15 cellular contexts compared by ENCODE assay signal in genomic region chr3:128296469-128297251, GRCh38.
DNase-seq lines count a peak whose midpoint lies in the region; ATAC-seq, FAIRE-seq and TF ChIP-seq lines count a peak whose summit lies in the region.
"Had no signal": no experiment of that assay in that cellular context is flagged by ENCODE, and none has a peak within 500 bp of the region (broad histone marks: within the 10 kb centered on the region; RNA-seq: fewer than 3 reads in every experiment).

No MANE protein-coding gene starts in this region.

- peaks cover 13% of the 10 kb centered on the region for H3K36me3 Mint-ChIP-seq in activated naive CD8-positive, alpha-beta T cell
- H3K36me3 Mint-ChIP-seq in activated naive CD8-positive, alpha-beta T cell treated with anti-CD3 and anti-CD28 coated beads, Interleukin-2, amount 50 U/mL, for 24 hours (ENCODE audit: low read depth) = peaks cover 14% of the 10 kb centered on the region
- peaks cover 10% of the 10 kb centered on the region for H3K36me3 Mint-ChIP-seq in activated CD8-positive, alpha-beta T cell treated with anti-CD3 and anti-CD28 coated beads for 36 hours (ENCODE audit: low read depth)

- peaks cover 67% of the 10 kb centered on the region for H3K4me1 Mint-ChIP-seq in activated naive CD8-positive, alpha-beta T cell (ENCODE audit: low read depth)
- peaks cover 40% of the 10 kb centered on the region for H3K4me1 Mint-ChIP-seq in activated naive CD8-positive, alpha-beta T cell treated with anti-CD3 and anti-CD28 coated beads, Interleukin-2, amount 50 U/mL, for 24 hours
- peaks cover 43% of the 10 kb centered on the region for H3K4me1 Mint-ChIP-seq in activated CD8-positive, alpha-beta T cell treated with anti-CD3 and anti-CD28 coated beads for 36 hours (ENCODE audit: low read depth)

- POLR2A ChIA-PET in activated CD8-positive, alpha-beta T cell treated with anti-CD3 and anti-CD28 coated beads for 36 hours (lab: Charles Lee) = interaction anchor here (1.0 to 1.4 kb wide), 3 partner anchors 11 to 22 kb away, joined by 3 read pairs; no protein-coding TSS in a partner anchor

- H3K4me3 Mint-ChIP-seq in activated naive CD8-positive, alpha-beta T cell = peak overlapping the region; percentile 27
- no peak overlapping the region for H3K4me3 Mint-ChIP-seq in activated naive CD8-positive, alpha-beta T cell treated with anti-CD3 and anti-CD28 coated beads, Interleukin-2, amount 50 U/mL, for 24 hours
- H3K4me3 Mint-ChIP-seq in activated CD8-positive, alpha-beta T cell treated with anti-CD3 and anti-CD28 coated beads for 36 hours = no peak overlapping the region

- H3K9me3 Mint-ChIP-seq in activated naive CD8-positive, alpha-beta T cell (ENCODE audit: low read depth) = no peaks in the 10 kb centered on the region
- H3K9me3 Mint-ChIP-seq in activated naive CD8-positive, alpha-beta T cell treated with anti-CD3 and anti-CD28 coated beads, Interleukin-2, amount 50 U/mL, for 24 hours = peaks cover 3% of the 10 kb centered on the region
- peaks cover 3% of the 10 kb centered on the region for H3K9me3 Mint-ChIP-seq in activated CD8-positive, alpha-beta T cell treated with anti-CD3 and anti-CD28 coated beads for 36 hours

- intact Hi-C loops in activated CD8-positive, alpha-beta T cell treated with anti-CD3 and anti-CD28 coated beads for 36 hours (cut with micrococcal nuclease) = no loop called here
- intact Hi-C loops in left ventricle myocardium superior (cut with micrococcal nuclease) = no loop called here

- TF ChIP-seq CTCF in activated CD8-positive, alpha-beta T cell treated with anti-CD3 and anti-CD28 coated beads for 36 hours (IDR thresholded peaks at IDR 0.05) = no peak

- FAIRE-seq in urothelium cell line (lab: Jason Lieb, UNC) (peak; percentile 46), frontal cortex (lab: Jason Lieb, UNC) (no peak)
- FAIRE-seq: GM18507 had no signal

- no peaks in the 10 kb centered on the region for H3K27me3 Mint-ChIP-seq in activated naive CD8-positive, alpha-beta T cell
- H3K27me3 Mint-ChIP-seq in activated naive CD8-positive, alpha-beta T cell treated with anti-CD3 and anti-CD28 coated beads, Interleukin-2, amount 50 U/mL, for 24 hours = no peaks in the 10 kb centered on the region
- no peaks in the 10 kb centered on the region for H3K27me3 Mint-ChIP-seq in activated CD8-positive, alpha-beta T cell treated with anti-CD3 and anti-CD28 coated beads for 36 hours

- H3K27ac Mint-ChIP-seq in activated naive CD8-positive, alpha-beta T cell = peak overlapping the region; percentile 85
- H3K27ac Mint-ChIP-seq in activated naive CD8-positive, alpha-beta T cell treated with anti-CD3 and anti-CD28 coated beads, Interleukin-2, amount 50 U/mL, for 24 hours = no peak overlapping the region
- H3K27ac Mint-ChIP-seq in activated CD8-positive, alpha-beta T cell treated with anti-CD3 and anti-CD28 coated beads for 36 hours = peak overlapping the region; percentile 69

- no peak for ATAC-seq in activated naive CD8-positive, alpha-beta T cell treated with anti-CD3 and anti-CD28 coated beads, Interleukin-2, amount 50 U/mL, for 24 hours
- ATAC-seq in activated CD8-positive, alpha-beta T cell treated with anti-CD3 and anti-CD28 coated beads for 36 hours = no peak
- ATAC-seq in left ventricle myocardium superior = peak; percentile 90
- ATAC-seq in GM18517 (IDR thresholded peaks at IDR 0.05; ENCODE audit: unreplicated experiment) = no peak

- CTCF ChIA-PET in activated CD8-positive, alpha-beta T cell treated with anti-CD3 and anti-CD28 coated beads for 36 hours (lab: Charles Lee) = interaction anchor here (1.2 to 2.2 kb wide), 3 partner anchors 10 to 15 kb away, joined by 3 to 7 read pairs (median 5); no protein-coding TSS in a partner anchor

- DNase-seq in activated naive CD8-positive, alpha-beta T cell treated with anti-CD3 and anti-CD28 coated beads, Interleukin-2, amount 50 U/mL, for 24 hours = no peak
- DNase-seq in activated CD8-positive, alpha-beta T cell treated with anti-CD3 and anti-CD28 coated beads for 36 hours = no peak
- DNase-seq in left ventricle myocardium superior (peak; percentile 76), urothelium cell line (ENCODE audit: low spot score) (no peak), NCI-H1105 (lab: John Stamatoyannopoulos, UW) (no peak), frontal cortex (ENCODE audit: low spot score in 2 of 2) (no peak)
- DNase-seq: activated CD4-positive, alpha-beta T cell treated with anti-CD3 and anti-CD28 coated beads for 1 hour; activated effector memory CD4-positive, alpha-beta T cell treated with anti-CD3 and anti-CD28 coated beads, Interleukin-2, amount 50 U/mL, for 16 hours; NCI-H2081; NCI-H748 treated with DMSO at 0.1 percent for 48 hours; RPMI8226; T-helper 2 cell had no signal
